19 cellular contexts compared by ENCODE assay signal in genomic region chr10:71408436-71409225, GRCh38. TPM values are rescaled to one million over a fixed set of nuclear protein-coding genes. Genes with fewer than 3 reads are reported as not detected.
DNase-seq lines count a peak whose midpoint lies in the region; ATAC-seq, FAIRE-seq and TF ChIP-seq lines count a peak whose summit lies in the region.
"Had no signal": no experiment of that assay in that cellular context is flagged by ENCODE, and none has a peak within 500 bp of the region (broad histone marks: within the 10 kb centered on the region; RNA-seq: fewer than 3 reads in every experiment).

No MANE protein-coding gene starts in this region.

- peaks cover 10% of the 10 kb centered on the region for H3K27me3 Mint-ChIP-seq in type B pancreatic cell

- no peaks in the 10 kb centered on the region for H3K27me3 ChIP-seq in right atrium auricular region
- H3K27me3 ChIP-seq in SJCRH30, result no peaks in the 10 kb centered on the region
- H3K27me3 ChIP-seq: BLaER1 had no signal

- DNase-seq in right atrium auricular region (ENCODE audit: low spot score) (peak; percentile 18), left ventricle myocardium superior (no peak), left lobe of liver (ENCODE audit: low spot score) (peak; percentile 22), type B pancreatic cell (ENCODE audit: extremely low spot score, unreplicated experiment) (peak; percentile 55), H54 (ENCODE audit: insufficient read length, low spot score) (no peak), SJCRH30 (no peak)
- DNase-seq: 8988T; AML-193; CD8-positive, alpha-beta memory T cell; DND-41; GDM1; GM23248; HCEC 1CT; HFFc6 had no signal

- no peak overlapping the region for H3K27ac ChIP-seq in right atrium auricular region
- H3K27ac ChIP-seq in SJCRH30, result no peak overlapping the region
- H3K27ac ChIP-seq: BLaER1, GM23248 had no signal

- FAIRE-seq in H54 (lab: Jason Lieb, UNC), result no peak
- FAIRE-seq: HepG2, HTR-8/SVneo had no signal

- H3K4me1 ChIP-seq in right atrium auricular region, result no peaks in the 10 kb centered on the region
- no peaks in the 10 kb centered on the region for H3K4me1 ChIP-seq in SJCRH30
- H3K4me1 ChIP-seq: BLaER1, Caco-2 had no signal

- peaks cover 3% of the 10 kb centered on the region for H3K36me3 Mint-ChIP-seq in type B pancreatic cell

- H3K4me3 Mint-ChIP-seq in type B pancreatic cell, result no peak overlapping the region
- H3K4me3 Mint-ChIP-seq: CD8-positive, alpha-beta memory T cell; HFFc6 had no signal

- H3K27ac Mint-ChIP-seq in type B pancreatic cell, result no peak overlapping the region
- H3K27ac Mint-ChIP-seq: CD8-positive, alpha-beta memory T cell; HFFc6 had no signal

- H3K9me3 Mint-ChIP-seq in type B pancreatic cell, result peaks cover 9% of the 10 kb centered on the region

- H3K36me3 ChIP-seq in right atrium auricular region, result no peaks in the 10 kb centered on the region
- no peaks in the 10 kb centered on the region for H3K36me3 ChIP-seq in SJCRH30
- H3K36me3 ChIP-seq: BLaER1 had no signal

- H3K4me3 ChIP-seq in right atrium auricular region (no peak overlapping the region), SJCRH30 (no peak overlapping the region)
- H3K4me3 ChIP-seq: BLaER1, GM23248 had no signal

- ATAC-seq in left ventricle myocardium superior, result no peak
- no peak for ATAC-seq in left lobe of liver
- ATAC-seq in GM19328 (IDR thresholded peaks at IDR 0.05; ENCODE audit: unreplicated experiment), result no peak
- ATAC-seq: HepG2 had no signal

- peaks cover 10% of the 10 kb centered on the region for H3K4me1 Mint-ChIP-seq in type B pancreatic cell (ENCODE audit: unreplicated experiment)
- H3K4me1 Mint-ChIP-seq: CD8-positive, alpha-beta memory T cell had no signal

- no peak for TF ChIP-seq POLR2A in H54 (IDR thresholded peaks at IDR 0.05; ENCODE audit: low read depth, low read length)

- peaks cover 0 to 21% of the 10 kb centered on the region in 2 donors for H3K9me3 ChIP-seq in right atrium auricular region
- no peaks in the 10 kb centered on the region for H3K9me3 ChIP-seq in SJCRH30 (replicated peaks)

- intact Hi-C loops in left ventricle myocardium superior (cut with micrococcal nuclease), result no loop called here

- TF ChIP-seq CTCF in right atrium auricular region (IDR thresholded peaks at IDR 0.05) (no peak), type B pancreatic cell (conservative IDR thresholded peaks at IDR 0.05) (no peak)

RNA-seq across cellular contexts. Expression of gene CDH23, which starts 11.9 kb away (rescaled TPM):
- total RNA-seq in right atrium auricular region, result 1 to 10 TPM; 3.9 to 4.4 TPM
- 5.4 TPM for total RNA-seq in left ventricle myocardium superior
- 20.9 TPM for total RNA-seq in left lobe of liver
- 7.4 and 9.4 TPM in 2 replicates for total RNA-seq in type B pancreatic cell (ENCODE audit: low replicate concordance)
- 0.02 and 0.18 TPM in 2 replicates for total RNA-seq in SJCRH30 (2014; rRNA removed; shearing (Covaris generic))
- total RNA-seq: GM23248, HepG2 had no signal

Comparison
In these comparisons a context has a peak if more than half of its experiments do, and no peak if none do; other contexts are left out.
1. DNase-seq: peak in right atrium auricular region (single experiment), left lobe of liver (single experiment) and type B pancreatic cell (single experiment); none in left ventricle myocardium superior (single experiment), H54 (single experiment) and SJCRH30 (0 of 2).